In genomic region chr5:180639743-180640300, GRCh38 we compare ENCODE assay signal across 22 cellular contexts. TPM values are rescaled to one million over a fixed set of nuclear protein-coding genes. Genes with fewer than 3 reads are reported as not detected.
DNase-seq lines count a peak whose midpoint lies in the region; ATAC-seq and TF ChIP-seq lines count a peak whose summit lies in the region.
"Had no signal": no experiment of that assay in that cellular context is flagged by ENCODE, and none has a peak within 500 bp of the region (broad histone marks: within the 10 kb centered on the region; RNA-seq: fewer than 3 reads in every experiment).

No MANE protein-coding gene starts in this region.

- ATAC-seq in activated T-cell treated with anti-CD3 and anti-CD28 coated beads, Interleukin-2, amount 50 U/mL, for 4 hours, result no peak
- peak; percentile 32 for ATAC-seq in left lobe of liver
- ATAC-seq: activated CD4-positive, CD25-positive, alpha-beta regulatory T cell treated with anti-CD3 and anti-CD28 coated beads, Interleukin-2, amount 50 U/mL, for 24 hours; left colon had no signal

- H3K4me1 Mint-ChIP-seq in activated T-cell treated with anti-CD3 and anti-CD28 coated beads, Interleukin-2, amount 50 U/mL, for 4 hours (ENCODE audit: low read depth), result no peaks in the 10 kb centered on the region
- H3K4me1 Mint-ChIP-seq in chondrocyte (ENCODE audit: low read depth), result peaks cover 2% of the 10 kb centered on the region

- WGBS in thyroid gland, 2 donors, result 73 to 90% methylated on average over 8 to 9 of the region's 21 CpGs

- H3K27me3 Mint-ChIP-seq in activated T-cell treated with anti-CD3 and anti-CD28 coated beads, Interleukin-2, amount 50 U/mL, for 4 hours (ENCODE audit: low read depth), result no peaks in the 10 kb centered on the region
- H3K27me3 Mint-ChIP-seq in chondrocyte (ENCODE audit: low read depth), result peaks cover 33% of the 10 kb centered on the region

- peak; percentile 5 for DNase-seq in activated T-cell treated with anti-CD3 and anti-CD28 coated beads, Interleukin-2, amount 50 U/mL, for 1 hour
- DNase-seq in activated T-cell treated with anti-CD3 and anti-CD28 coated beads, Interleukin-2, amount 50 U/mL, for 4 hours, result no peak
- DNase-seq in chondrocyte (ENCODE audit: low spot score), result peak; percentile 75
- DNase-seq in left lobe of liver (ENCODE audit: low spot score), result peak; percentile 42
- peak; percentile 23 to 48 for DNase-seq in thyroid gland
- no peak for DNase-seq in AML-193 (lab: John Stamatoyannopoulos, UW)
- no peak for DNase-seq in NCI-H2227 (lab: John Stamatoyannopoulos, UW; ENCODE audit: unreplicated experiment)
- DNase-seq in activated naive CD4-positive, alpha-beta T cell treated with Interleukin-2 at 50 U/mL for 16 hours, result no peak
- DNase-seq: C1 segment of cervical spinal cord; DMS153; NCI-H1092; NCI-H526; SJCRH30; stimulated activated CD4-positive, alpha-beta T cell treated with anti-CD3 and anti-CD28 coated beads, Interleukin-4, amount 100 ng/mL, for 4 hours; T-helper 2 cell had no signal

- TF ChIP-seq CTCF in chondrocyte (IDR thresholded peaks at IDR 0.05) (no peak), thyroid gland (IDR thresholded peaks at IDR 0.05) (no peak)

- H3K36me3 ChIP-seq in thyroid gland, result no peaks in the 10 kb centered on the region
- H3K36me3 ChIP-seq: SJCRH30 had no signal

- no peak overlapping the region for H3K4me3 ChIP-seq in thyroid gland (replicated peaks in 1 of 3)
- H3K4me3 ChIP-seq: SJCRH30 had no signal

- H3K4me3 Mint-ChIP-seq in activated T-cell treated with anti-CD3 and anti-CD28 coated beads, Interleukin-2, amount 50 U/mL, for 4 hours, result no peak overlapping the region
- no peak overlapping the region for H3K4me3 Mint-ChIP-seq in chondrocyte (ENCODE audit: unreplicated experiment)

- intact Hi-C loops in thyroid gland (cut with DNase I), result no loop called here

- no peaks in the 10 kb centered on the region for H3K9me3 Mint-ChIP-seq in activated T-cell treated with anti-CD3 and anti-CD28 coated beads, Interleukin-2, amount 50 U/mL, for 4 hours
- H3K9me3 Mint-ChIP-seq in chondrocyte (ENCODE audit: low read depth), result no peaks in the 10 kb centered on the region

- TF ChIP-seq POLR2A in thyroid gland (IDR thresholded peaks at IDR 0.05), result no peak

- H3K36me3 Mint-ChIP-seq in activated T-cell treated with anti-CD3 and anti-CD28 coated beads, Interleukin-2, amount 50 U/mL, for 4 hours (ENCODE audit: insufficient read depth), result no peaks in the 10 kb centered on the region
- no peaks in the 10 kb centered on the region for H3K36me3 Mint-ChIP-seq in chondrocyte (ENCODE audit: low read depth)

- H3K27ac Mint-ChIP-seq in chondrocyte (ENCODE audit: unreplicated experiment), result no peak overlapping the region

- H3K27me3 ChIP-seq in thyroid gland, result no peaks in the 10 kb centered on the region
- H3K27me3 ChIP-seq: SJCRH30 had no signal

- no peaks in the 10 kb centered on the region for H3K9me3 ChIP-seq in thyroid gland
- H3K9me3 ChIP-seq: SJCRH30 had no signal

- no peak overlapping the region for H3K27ac ChIP-seq in thyroid gland
- H3K27ac ChIP-seq: SJCRH30 had no signal

- no peaks in the 10 kb centered on the region for H3K4me1 ChIP-seq in thyroid gland
- H3K4me1 ChIP-seq: SJCRH30 had no signal

RNA-seq across cellular contexts. Expression of gene FLT4, which starts 9.6 kb away (rescaled TPM):
- 1 to 10 TPM; 1.2 to 1.8 (median 1.6) TPM for total RNA-seq in activated T-cell treated with anti-CD3 and anti-CD28 coated beads, Interleukin-2, amount 50 U/mL, for 4 hours
- total RNA-seq in chondrocyte, result 0.10 to 0.31 TPM (median 0.29 TPM) in 3 replicates
- total RNA-seq in left lobe of liver, result 7.7 TPM
- 10 to 100 TPM; 52.8 to 90.9 (median 66.8) TPM for total RNA-seq in thyroid gland

RNA-seq across cellular contexts. Expression of gene SCGB3A1, which starts 48.5 kb away (rescaled TPM):
- total RNA-seq in activated T-cell treated with anti-CD3 and anti-CD28 coated beads, Interleukin-2, amount 50 U/mL, for 4 hours, result under 1 TPM in 1 of 3 donors, not detected in 2; 0.55 TPM
- total RNA-seq in chondrocyte (0.47 to 0.77 TPM in 2 of 3 replicates, not detected in the other), left lobe of liver (0.93 TPM), thyroid gland (1 to 10 TPM in 3 of 4 donors, not detected in 1; 1.0 to 8.1 (median 3.5) TPM)
- total RNA-seq: A172, astrocyte, cerebellum, fibroblast of villous mesenchyme, left colon, osteocyte, SJCRH30 had no signal

Comparison
In these comparisons a context has a peak if more than half of its experiments do, and no peak if none do; other contexts are left out.
1. DNase-seq: peak in activated T-cell treated with anti-CD3 and anti-CD28 coated beads, Interleukin-2, amount 50 U/mL, for 1 hour (single experiment), chondrocyte (single experiment), left lobe of liver (single experiment) and thyroid gland (2 of 2); none in activated T-cell treated with anti-CD3 and anti-CD28 coated beads, Interleukin-2, amount 50 U/mL, for 4 hours (single experiment), AML-193 (0 of 2), NCI-H2227 (single experiment) and activated naive CD4-positive, alpha-beta T cell treated with Interleukin-2 at 50 U/mL for 16 hours (single experiment).